Comparison of ENCODE assay signal across 10 cellular contexts in genomic region chr11:7252683-7253213, GRCh38. TPM values are rescaled to one million over a fixed set of nuclear protein-coding genes. Genes with fewer than 3 reads are reported as not detected.
DNase-seq lines count a peak whose midpoint lies in the region; ATAC-seq, FAIRE-seq and TF ChIP-seq lines count a peak whose summit lies in the region.
"Had no signal": no experiment of that assay in that cellular context is flagged by ENCODE, and none has a peak within 500 bp of the region (broad histone marks: within the 10 kb centered on the region; RNA-seq: fewer than 3 reads in every experiment).

No MANE protein-coding gene starts in this region.

- no peak overlapping the region for H3K4ac ChIP-seq in H9 (ENCODE audit: low read depth, low read length)

- no peak overlapping the region for H3K27ac ChIP-seq in H9 (ENCODE audit: insufficient read length, low read depth, low read length)
- no peak overlapping the region for H3K27ac ChIP-seq in small intestine (ENCODE audit: low read depth in 1 of 2, low read length in 1 of 2)
- H3K27ac ChIP-seq: SJCRH30 had no signal

- H3K4me1 Mint-ChIP-seq in H9 (peaks cover 13 to 18% of the 10 kb centered on the region in 2 experiments), CD14-positive monocyte (no peaks in the 10 kb centered on the region)
- no peaks in the 10 kb centered on the region for H3K4me1 Mint-ChIP-seq in activated T-helper 1 cell treated with anti-CD3 and anti-CD28 coated beads, Interleukin-12 subunit alpha, Interleukin-12 subunit beta, Interleukin-2, Interleukin-4 antibody, amounts not matched to agents 30 ng/mL and 10 ng/mL and 1 ng/mL, durations not matched to agents 14 hours and 24 hours and 36 hours (ENCODE audit: low read depth)
- no peaks in the 10 kb centered on the region for H3K4me1 Mint-ChIP-seq in activated CD8-positive, alpha-beta memory T cell treated with anti-CD3 and anti-CD28 coated beads, Interleukin-2, amount 10 ng/mL, durations not matched to agents 7 days and 5 days

- H2AFZ ChIP-seq in H9 (ENCODE audit: low read length) = no peak overlapping the region

- H3K14ac ChIP-seq in H9 (ENCODE audit: insufficient read depth, low read length) = no peak overlapping the region; the same call in 1 of the 2 replicates

- H2BK5ac ChIP-seq in H9 (ENCODE audit: insufficient read length, low read length) = no peak overlapping the region

- no peak overlapping the region for H2BK20ac ChIP-seq in H9 (ENCODE audit: low read depth, low read length, poor library complexity, severe bottlenecking)

- intact Hi-C loops in activated T-helper 1 cell treated with anti-CD3 and anti-CD28 coated beads, Interleukin-12 subunit alpha, Interleukin-12 subunit beta, Interleukin-2, Interleukin-4 antibody, amounts not matched to agents 30 ng/mL and 10 ng/mL and 1 ng/mL, durations not matched to agents 14 hours and 24 hours and 36 hours (cut with micrococcal nuclease) = no loop called here
- intact Hi-C loops in sciatic nerve (cut with DNase I) (no loop called here), CD14-positive monocyte (cut with micrococcal nuclease) (no loop called here)

- no peak for TF ChIP-seq CTCF in H9 (conservative IDR thresholded peaks at IDR 0.05)
- TF ChIP-seq CTCF in CD14-positive monocyte (IDR thresholded peaks at IDR 0.05) = no peak

- peak overlapping the region; percentile 73 to 91 for H3K4me3 Mint-ChIP-seq in H9
- H3K4me3 Mint-ChIP-seq in activated T-helper 1 cell treated with anti-CD3 and anti-CD28 coated beads, Interleukin-12 subunit alpha, Interleukin-12 subunit beta, Interleukin-2, Interleukin-4 antibody, amounts not matched to agents 30 ng/mL and 10 ng/mL and 1 ng/mL, durations not matched to agents 14 hours and 24 hours and 36 hours = peak overlapping the region; percentile 50
- H3K4me3 Mint-ChIP-seq in CD14-positive monocyte = peak overlapping the region in 1 of 2 donors; percentile 79
- no peak overlapping the region for H3K4me3 Mint-ChIP-seq in activated CD8-positive, alpha-beta memory T cell treated with anti-CD3 and anti-CD28 coated beads, Interleukin-2, amount 10 ng/mL, durations not matched to agents 7 days and 5 days
- H3K4me3 Mint-ChIP-seq: natural killer cell treated with Interleukin-12 subunit alpha and Interleukin-12 subunit beta and Interleukin-15 and Interleukin-18, amount 100 ng/mL, for 72 hours had no signal

- CTCF ChIA-PET in activated CD8-positive, alpha-beta memory T cell treated with anti-CD3 and anti-CD28 coated beads, Interleukin-2, amount 10 ng/mL, durations not matched to agents 7 days and 5 days (lab: Charles Lee) = no interaction called here

- H3K27me3 ChIP-seq in H9 (ENCODE audit: insufficient read depth, low read length) (peaks cover 10% of the 10 kb centered on the region; the same call in 1 of the 2 replicates), iPS-15b (ENCODE audit: control insufficient read depth, insufficient read depth, low read length) (peaks cover 51% of the 10 kb centered on the region), small intestine (ENCODE audit: control insufficient read depth in 2 of 2, insufficient read depth in 2 of 2, low read length in 2 of 2) (peaks cover 7 to 16% of the 10 kb centered on the region in 2 donors)
- H3K27me3 ChIP-seq: SJCRH30 had no signal

- no peak overlapping the region for H3T11ph ChIP-seq in H9 (ENCODE audit: low read length)

- H3K9me3 Mint-ChIP-seq in H9 (no peaks in the 10 kb centered on the region; a peak in 1 of 5 replicates), CD14-positive monocyte (peaks cover 0 to 11% (median 4%) of the 10 kb centered on the region in 7 donors)
- no peaks in the 10 kb centered on the region for H3K9me3 Mint-ChIP-seq in activated T-helper 1 cell treated with anti-CD3 and anti-CD28 coated beads, Interleukin-12 subunit alpha, Interleukin-12 subunit beta, Interleukin-2, Interleukin-4 antibody, amounts not matched to agents 30 ng/mL and 10 ng/mL and 1 ng/mL, durations not matched to agents 14 hours and 24 hours and 36 hours
- H3K9me3 Mint-ChIP-seq in activated CD8-positive, alpha-beta memory T cell treated with anti-CD3 and anti-CD28 coated beads, Interleukin-2, amount 10 ng/mL, durations not matched to agents 7 days and 5 days (ENCODE audit: low read depth) = no peaks in the 10 kb centered on the region
- H3K9me3 Mint-ChIP-seq: natural killer cell treated with Interleukin-12 subunit alpha and Interleukin-12 subunit beta and Interleukin-15 and Interleukin-18, amount 100 ng/mL, for 72 hours had no signal

- H3K36me3 ChIP-seq in iPS-15b (ENCODE audit: control insufficient read depth, insufficient read depth, low read length) (no peaks in the 10 kb centered on the region), small intestine (ENCODE audit: control insufficient read depth in 2 of 2, insufficient read depth in 2 of 2, low read length in 2 of 2) (no peaks in the 10 kb centered on the region)
- H3K36me3 ChIP-seq: SJCRH30 had no signal

- no peaks in the 10 kb centered on the region for H4K20me1 ChIP-seq in H9 (ENCODE audit: control insufficient read depth, insufficient read depth, insufficient read length)

- no peak overlapping the region for H2BK12ac ChIP-seq in H9 (ENCODE audit: insufficient read length, low read depth, low read length)

- peak overlapping the region; percentile 52 for H3K4me2 ChIP-seq in H9 (ENCODE audit: insufficient read depth, insufficient read length, low read length)

- H3K79me1 ChIP-seq in H9 (ENCODE audit: insufficient read depth, low read depth, low read length, poor library complexity, severe bottlenecking) = no peaks in the 10 kb centered on the region

- peaks cover 10% of the 10 kb centered on the region for H3K23me2 ChIP-seq in H9 (ENCODE audit: insufficient read length, low read depth, low read length, poor library complexity, severe bottlenecking)

- no peaks in the 10 kb centered on the region for H3K79me2 ChIP-seq in H9 (ENCODE audit: insufficient read depth, low read length)

- H3K9me3 ChIP-seq in H9 (ENCODE audit: control insufficient read depth, low read depth, low read length) (no peaks in the 10 kb centered on the region), iPS-15b (ENCODE audit: control insufficient read depth, insufficient read depth, low read length) (no peaks in the 10 kb centered on the region), small intestine (ENCODE audit: control insufficient read depth, low read depth) (peaks cover 2% of the 10 kb centered on the region)
- H3K9me3 ChIP-seq: SJCRH30 had no signal

- H3K4me1 ChIP-seq in H9 (ENCODE audit: insufficient read depth, low read length) (peaks cover 4% of the 10 kb centered on the region; the same call in 1 of the 2 replicates), iPS-15b (ENCODE audit: control insufficient read depth, insufficient read depth, low read length) (peaks cover 11% of the 10 kb centered on the region), small intestine (ENCODE audit: control insufficient read depth in 2 of 2, insufficient read depth in 1 of 2, low read depth in 1 of 2, low read length in 1 of 2) (no peaks in the 10 kb centered on the region)
- H3K4me1 ChIP-seq: SJCRH30 had no signal

- DNase-seq in H9 (no peak), sciatic nerve (ENCODE audit: low spot score) (peak; percentile 51), NCI-H187 treated with DMSO at 0.1 percent for 48 hours (lab: John Stamatoyannopoulos, UW) (no peak), CD14-positive monocyte (ENCODE audit: low spot score) (no peak), small intestine (no peak)
- DNase-seq in activated T-helper 1 cell treated with anti-CD3 and anti-CD28 coated beads, Interleukin-12 subunit alpha, Interleukin-12 subunit beta, Interleukin-2, Interleukin-4 antibody, amounts not matched to agents 30 ng/mL and 10 ng/mL and 1 ng/mL, durations not matched to agents 14 hours and 24 hours and 36 hours (ENCODE audit: low spot score) = no peak
- DNase-seq in activated CD8-positive, alpha-beta memory T cell treated with anti-CD3 and anti-CD28 coated beads, Interleukin-2, amount 10 ng/mL, durations not matched to agents 7 days and 5 days = no peak
- DNase-seq: SJCRH30 had no signal

- H3K27ac Mint-ChIP-seq in H9 (no peak overlapping the region), CD14-positive monocyte (no peak overlapping the region)
- no peak overlapping the region for H3K27ac Mint-ChIP-seq in activated T-helper 1 cell treated with anti-CD3 and anti-CD28 coated beads, Interleukin-12 subunit alpha, Interleukin-12 subunit beta, Interleukin-2, Interleukin-4 antibody, amounts not matched to agents 30 ng/mL and 10 ng/mL and 1 ng/mL, durations not matched to agents 14 hours and 24 hours and 36 hours
- H3K27ac Mint-ChIP-seq in activated CD8-positive, alpha-beta memory T cell treated with anti-CD3 and anti-CD28 coated beads, Interleukin-2, amount 10 ng/mL, durations not matched to agents 7 days and 5 days = no peak overlapping the region
- H3K27ac Mint-ChIP-seq: natural killer cell treated with Interleukin-12 subunit alpha and Interleukin-12 subunit beta and Interleukin-15 and Interleukin-18, amount 100 ng/mL, for 72 hours had no signal

- H4K5ac ChIP-seq in H9 (ENCODE audit: insufficient read length, low read depth, low read length) = no peak overlapping the region

- peak overlapping the region; percentile 2 for H3K9ac ChIP-seq in H9 (ENCODE audit: extremely low read depth, insufficient read length, low read length)
- H3K9ac ChIP-seq in iPS-15b (ENCODE audit: low read depth, low read length) = peak overlapping the region; percentile 76

- no peak overlapping the region for H3K23ac ChIP-seq in H9 (ENCODE audit: insufficient read length, low read depth, low read length)

- no peak overlapping the region for H3K56ac ChIP-seq in H9 (ENCODE audit: insufficient read length, low read depth, low read length)

- H4K8ac ChIP-seq in H9 (replicated peaks; ENCODE audit: insufficient read length, low read depth, low read length) = no peak overlapping the region

- H3K36me3 Mint-ChIP-seq in H9 (ENCODE audit: insufficient read depth in 1 of 3, low read depth in 3 of 3) = no peaks in the 10 kb centered on the region; a peak in 1 of 7 replicates
- H3K36me3 Mint-ChIP-seq in activated T-helper 1 cell treated with anti-CD3 and anti-CD28 coated beads, Interleukin-12 subunit alpha, Interleukin-12 subunit beta, Interleukin-2, Interleukin-4 antibody, amounts not matched to agents 30 ng/mL and 10 ng/mL and 1 ng/mL, durations not matched to agents 14 hours and 24 hours and 36 hours (ENCODE audit: low read depth) = peaks cover 1% of the 10 kb centered on the region
- peaks cover 0 to 2% of the 10 kb centered on the region in 2 donors for H3K36me3 Mint-ChIP-seq in CD14-positive monocyte
- H3K36me3 Mint-ChIP-seq in activated CD8-positive, alpha-beta memory T cell treated with anti-CD3 and anti-CD28 coated beads, Interleukin-2, amount 10 ng/mL, durations not matched to agents 7 days and 5 days = no peaks in the 10 kb centered on the region

- H2AK5ac ChIP-seq in H9 (ENCODE audit: insufficient read length, low read length) = no peak overlapping the region

- WGBS in H9 (ENCODE audit: extremely low coverage, insufficient read length, low lambda C conversion rate) = no CpG with 5 or more reads among the region's 33 CpGs
- 9 to 14% (median 13%) methylated on average over 33 of the region's 33 CpGs for WGBS in small intestine, 3 donors

- no peak overlapping the region for H3K18ac ChIP-seq in H9 (ENCODE audit: insufficient read length, low read depth, low read length)

- no peak overlapping the region for H2BK15ac ChIP-seq in H9 (ENCODE audit: low read depth, low read length)

- ATAC-seq in sciatic nerve = peak; percentile 20
- ATAC-seq in activated CD8-positive, alpha-beta memory T cell treated with anti-CD3 and anti-CD28 coated beads, Interleukin-2, amount 10 ng/mL, durations not matched to agents 7 days and 5 days = no peak

- no peak overlapping the region for H2BK120ac ChIP-seq in H9 (ENCODE audit: low read depth, low read length, poor library complexity, severe bottlenecking)

- no peak for FAIRE-seq in small intestine (lab: Jason Lieb, UNC)

- H3K27me3 Mint-ChIP-seq in H9 (ENCODE audit: low read depth) = peaks cover 80% of the 10 kb centered on the region
- peaks cover 55% of the 10 kb centered on the region for H3K27me3 Mint-ChIP-seq in activated T-helper 1 cell treated with anti-CD3 and anti-CD28 coated beads, Interleukin-12 subunit alpha, Interleukin-12 subunit beta, Interleukin-2, Interleukin-4 antibody, amounts not matched to agents 30 ng/mL and 10 ng/mL and 1 ng/mL, durations not matched to agents 14 hours and 24 hours and 36 hours (ENCODE audit: insufficient read depth)
- H3K27me3 Mint-ChIP-seq in CD14-positive monocyte (ENCODE audit: low read depth in 3 of 3) = peaks cover 49 to 60% (median 53%) of the 10 kb centered on the region in 3 donors
- peaks cover 56% of the 10 kb centered on the region for H3K27me3 Mint-ChIP-seq in activated CD8-positive, alpha-beta memory T cell treated with anti-CD3 and anti-CD28 coated beads, Interleukin-2, amount 10 ng/mL, durations not matched to agents 7 days and 5 days

- H3K4me3 ChIP-seq in iPS-15b (ENCODE audit: low read depth, low read length) (peak overlapping the region; percentile 86), small intestine (ENCODE audit: low read depth in 1 of 2, low read length in 2 of 2) (peak overlapping the region in 1 of 2 donors; percentile 53)
- H3K4me3 ChIP-seq: SJCRH30 had no signal

- H4K91ac ChIP-seq in H9 (ENCODE audit: insufficient read length, low read depth, low read length) = no peak overlapping the region

RNA-seq across cellular contexts. Expression of gene SYT9, which starts 1.0 kb away (rescaled TPM):
- total RNA-seq in H9 (2021) = 0.63 and 0.79 TPM in 2 replicates
- total RNA-seq in activated T-helper 1 cell treated with anti-CD3 and anti-CD28 coated beads, Interleukin-12 subunit alpha, Interleukin-12 subunit beta, Interleukin-2, Interleukin-4 antibody, amounts not matched to agents 30 ng/mL and 10 ng/mL and 1 ng/mL, durations not matched to agents 14 hours and 24 hours and 36 hours = not detected in 2 replicates
- total RNA-seq in sciatic nerve = not detected
- not detected for polyA plus RNA-seq in CD14-positive monocyte
- polyA plus RNA-seq in small intestine = under 1 TPM in 1 of 3 donors, not detected in 2; 0.72 TPM
- total RNA-seq in activated CD8-positive, alpha-beta memory T cell treated with anti-CD3 and anti-CD28 coated beads, Interleukin-2, amount 10 ng/mL, durations not matched to agents 7 days and 5 days = not detected
- total RNA-seq: natural killer cell treated with Interleukin-12 subunit alpha and Interleukin-12 subunit beta and Interleukin-15 and Interleukin-18, amount 100 ng/mL, for 72 hours; SJCRH30 had no signal
